In the genomic region with DNA sequence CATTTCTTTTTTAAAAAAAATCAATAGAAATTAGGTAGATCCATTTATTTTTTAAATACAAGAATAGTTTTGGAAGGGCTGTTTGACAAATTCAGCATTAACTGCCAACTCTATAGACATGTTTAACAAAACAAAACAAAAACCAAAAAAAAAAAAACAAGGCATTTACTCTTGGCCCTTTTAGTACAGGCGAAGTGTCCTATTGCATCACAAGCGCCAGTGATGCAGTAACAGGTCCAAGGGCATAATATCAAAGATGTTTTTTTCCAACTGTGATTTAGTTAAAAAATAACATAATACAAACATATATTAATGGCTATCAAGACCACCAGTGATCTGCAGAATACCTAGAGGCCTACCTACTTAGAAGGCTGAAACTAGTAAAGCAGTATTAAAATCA, we compare ENCODE assay signal across 25 cellular contexts. TPM values are rescaled to one million over a fixed set of nuclear protein-coding genes. Genes with fewer than 3 reads are reported as not detected.
DNase-seq lines count a peak whose midpoint lies in the region; ATAC-seq, FAIRE-seq and TF ChIP-seq lines count a peak whose summit lies in the region.
"Had no signal": no experiment of that assay in that cellular context is flagged by ENCODE, and none has a peak within 500 bp of the region (broad histone marks: within the 10 kb centered on the region; RNA-seq: fewer than 3 reads in every experiment).

No MANE protein-coding gene starts in this region.

- H3K27ac ChIP-seq in A549 (no peak overlapping the region), liver (ENCODE audit: low read depth in 1 of 2, low read length in 2 of 2) (peak overlapping the region; percentile 48 to 69), ascending aorta (no peak overlapping the region)
- H3K27ac ChIP-seq: 22Rv1, BLaER1 had no signal

- no peak for TF ChIP-seq POLR2A in A549 (IDR thresholded peaks at IDR 0.05; ENCODE audit: low read length)

- intact Hi-C loops in ascending aorta (cut with DNase I): no loop called here

- FAIRE-seq in A549 (lab: Jason Lieb, UNC): peak; percentile 90
- FAIRE-seq: G401.6, GM12891, GM19239 had no signal

- 0 out of 3 replicates have a peak, but pooled peaks cover 9% of the 10 kb centered on the region for H3K4me1 ChIP-seq in A549
- peaks cover 3 to 13% (median 8%) of the 10 kb centered on the region in 4 donors for H3K4me1 ChIP-seq in liver (ENCODE audit: control insufficient read depth in 4 of 4, insufficient read depth in 4 of 4, low read length in 3 of 4)
- no peaks in the 10 kb centered on the region for H3K4me1 ChIP-seq in ascending aorta
- H3K4me1 ChIP-seq: BE2C, BLaER1 had no signal

- DNase-seq in A549 (ENCODE audit: low read depth in 1 of 2, low spot score in 1 of 2) (no peak), left lobe of liver (ENCODE audit: low spot score) (no peak), ascending aorta (ENCODE audit: low spot score in 2 of 2) (no peak), EL (no peak)
- DNase-seq: ACHN; BE2C; C1 segment of cervical spinal cord; CD4-positive, alpha-beta memory T cell; CD4-positive, CD25-positive, alpha-beta regulatory T cell; CD8-positive, alpha-beta memory T cell; COR-L47; DMS 273 treated with DMSO at 0.1 percent for 48 hours; DMS153; DMS53; DMS79; DND-41; GF-D8 had no signal

- no peak overlapping the region for H3K4me3 ChIP-seq in A549
- H3K4me3 ChIP-seq in liver (ENCODE audit: low read depth in 1 of 3, low read length in 3 of 3): no peak overlapping the region
- no peak overlapping the region for H3K4me3 ChIP-seq in ascending aorta
- H3K4me3 ChIP-seq: BLaER1 had no signal

- no peak for TF ChIP-seq EP300 in A549 (IDR thresholded peaks at IDR 0.05)

- no peak for TF ChIP-seq RAD21 in A549 (conservative IDR thresholded peaks at IDR 0.05 in 1 of 2, IDR thresholded peaks at IDR 0.05 in 1 of 2)
- peak in 1 of 2 donors; percentile 37 for TF ChIP-seq RAD21 in liver (IDR thresholded peaks at IDR 0.05)

- H3K36me3 ChIP-seq in liver (ENCODE audit: control insufficient read depth in 4 of 4, insufficient read depth in 3 of 4, low read depth in 1 of 4, low read length in 3 of 4): peaks cover 0 to 30% (median 12%) of the 10 kb centered on the region in 4 donors
- no peaks in the 10 kb centered on the region for H3K36me3 ChIP-seq in ascending aorta
- H3K36me3 ChIP-seq: BE2C, BLaER1 had no signal

- H3K9ac ChIP-seq in liver (ENCODE audit: low read depth in 1 of 2, low read length in 2 of 2): no peak overlapping the region
- H3K9ac ChIP-seq: BLaER1 had no signal

- ATAC-seq in A549: no peak
- peak; percentile 81 for ATAC-seq in left lobe of liver
- ATAC-seq in GM19324 (IDR thresholded peaks at IDR 0.05; ENCODE audit: low FRiP score, unreplicated experiment): no peak

- H3K27me3 ChIP-seq in liver (ENCODE audit: control insufficient read depth in 4 of 4, insufficient read depth in 4 of 4, low read length in 3 of 4) (no peaks in the 10 kb centered on the region), ascending aorta (no peaks in the 10 kb centered on the region)
- H3K27me3 ChIP-seq: BLaER1 had no signal

- no peak overlapping the region for H3K4me2 ChIP-seq in A549
- H3K4me2 ChIP-seq: BLaER1 had no signal

- WGBS in A549 (ENCODE audit: missing lambda C conversion rate): 76% methylated on average over 2 of the region's 2 CpGs
- WGBS in liver: 44% methylated on average over 2 of the region's 2 CpGs

- H3K9me3 ChIP-seq in A549 (no peaks in the 10 kb centered on the region), liver (ENCODE audit: control insufficient read depth in 4 of 4, low read length in 3 of 4) (no peaks in the 10 kb centered on the region), ascending aorta (no peaks in the 10 kb centered on the region)
- H3K9me3 ChIP-seq: BE2C, BLaER1 had no signal

- no peak for TF ChIP-seq CTCF in A549 (IDR thresholded peaks at IDR 0.05)
- no peak for TF ChIP-seq CTCF in liver (IDR thresholded peaks at IDR 0.05; ENCODE audit: low read depth, low read length, missing input control)
- TF ChIP-seq CTCF in ascending aorta (IDR thresholded peaks at IDR 0.05): no peak

- POLR2A ChIA-PET in A549 (lab: Yijun Ruan, JAX): no interaction called here

- CTCF ChIA-PET in A549 (lab: Yijun Ruan, JAX): no interaction called here

TF ChIP-seq in A549, 52 proteins besides CTCF, POLR2A, EP300 and RAD21:
- TF ChIP-seq CEBPB (IDR thresholded peaks at IDR 0.05): peak in 1 of 2 experiments; percentile 52; a peak in 2 of 4 replicates
- TF ChIP-seq, protein P1, sequence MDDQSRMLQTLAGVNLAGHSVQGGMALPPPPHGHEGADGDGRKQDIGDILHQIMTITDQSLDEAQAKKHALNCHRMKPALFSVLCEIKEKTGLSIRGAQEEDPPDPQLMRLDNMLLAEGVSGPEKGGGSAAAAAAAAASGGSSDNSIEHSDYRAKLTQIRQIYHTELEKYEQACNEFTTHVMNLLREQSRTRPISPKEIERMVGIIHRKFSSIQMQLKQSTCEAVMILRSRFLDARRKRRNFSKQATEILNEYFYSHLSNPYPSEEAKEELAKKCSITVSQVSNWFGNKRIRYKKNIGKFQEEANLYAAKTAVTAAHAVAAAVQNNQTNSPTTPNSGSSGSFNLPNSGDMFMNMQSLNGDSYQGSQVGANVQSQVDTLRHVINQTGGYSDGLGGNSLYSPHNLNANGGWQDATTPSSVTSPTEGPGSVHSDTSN (IDR thresholded peaks at IDR 0.05): no peak

TF ChIP-seq in liver, 16 proteins besides CTCF, POLR2A, EP300 and RAD21 (continues in another document):
- peak; percentile 32 for TF ChIP-seq SP1 (IDR thresholded peaks at IDR 0.05)
- TF ChIP-seq, protein P2, sequence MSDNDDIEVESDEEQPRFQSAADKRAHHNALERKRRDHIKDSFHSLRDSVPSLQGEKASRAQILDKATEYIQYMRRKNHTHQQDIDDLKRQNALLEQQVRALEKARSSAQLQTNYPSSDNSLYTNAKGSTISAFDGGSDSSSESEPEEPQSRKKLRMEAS (IDR thresholded peaks at IDR 0.05): no peak
- TF ChIP-seq TAF1 (conservative IDR thresholded peaks at IDR 0.05): no peak
- TF ChIP-seq, protein P3, sequence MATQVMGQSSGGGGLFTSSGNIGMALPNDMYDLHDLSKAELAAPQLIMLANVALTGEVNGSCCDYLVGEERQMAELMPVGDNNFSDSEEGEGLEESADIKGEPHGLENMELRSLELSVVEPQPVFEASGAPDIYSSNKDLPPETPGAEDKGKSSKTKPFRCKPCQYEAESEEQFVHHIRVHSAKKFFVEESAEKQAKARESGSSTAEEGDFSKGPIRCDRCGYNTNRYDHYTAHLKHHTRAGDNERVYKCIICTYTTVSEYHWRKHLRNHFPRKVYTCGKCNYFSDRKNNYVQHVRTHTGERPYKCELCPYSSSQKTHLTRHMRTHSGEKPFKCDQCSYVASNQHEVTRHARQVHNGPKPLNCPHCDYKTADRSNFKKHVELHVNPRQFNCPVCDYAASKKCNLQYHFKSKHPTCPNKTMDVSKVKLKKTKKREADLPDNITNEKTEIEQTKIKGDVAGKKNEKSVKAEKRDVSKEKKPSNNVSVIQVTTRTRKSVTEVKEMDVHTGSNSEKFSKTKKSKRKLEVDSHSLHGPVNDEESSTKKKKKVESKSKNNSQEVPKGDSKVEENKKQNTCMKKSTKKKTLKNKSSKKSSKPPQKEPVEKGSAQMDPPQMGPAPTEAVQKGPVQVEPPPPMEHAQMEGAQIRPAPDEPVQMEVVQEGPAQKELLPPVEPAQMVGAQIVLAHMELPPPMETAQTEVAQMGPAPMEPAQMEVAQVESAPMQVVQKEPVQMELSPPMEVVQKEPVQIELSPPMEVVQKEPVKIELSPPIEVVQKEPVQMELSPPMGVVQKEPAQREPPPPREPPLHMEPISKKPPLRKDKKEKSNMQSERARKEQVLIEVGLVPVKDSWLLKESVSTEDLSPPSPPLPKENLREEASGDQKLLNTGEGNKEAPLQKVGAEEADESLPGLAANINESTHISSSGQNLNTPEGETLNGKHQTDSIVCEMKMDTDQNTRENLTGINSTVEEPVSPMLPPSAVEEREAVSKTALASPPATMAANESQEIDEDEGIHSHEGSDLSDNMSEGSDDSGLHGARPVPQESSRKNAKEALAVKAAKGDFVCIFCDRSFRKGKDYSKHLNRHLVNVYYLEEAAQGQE (IDR thresholded peaks at IDR 0.05): no peak
- TF ChIP-seq, protein P4, sequence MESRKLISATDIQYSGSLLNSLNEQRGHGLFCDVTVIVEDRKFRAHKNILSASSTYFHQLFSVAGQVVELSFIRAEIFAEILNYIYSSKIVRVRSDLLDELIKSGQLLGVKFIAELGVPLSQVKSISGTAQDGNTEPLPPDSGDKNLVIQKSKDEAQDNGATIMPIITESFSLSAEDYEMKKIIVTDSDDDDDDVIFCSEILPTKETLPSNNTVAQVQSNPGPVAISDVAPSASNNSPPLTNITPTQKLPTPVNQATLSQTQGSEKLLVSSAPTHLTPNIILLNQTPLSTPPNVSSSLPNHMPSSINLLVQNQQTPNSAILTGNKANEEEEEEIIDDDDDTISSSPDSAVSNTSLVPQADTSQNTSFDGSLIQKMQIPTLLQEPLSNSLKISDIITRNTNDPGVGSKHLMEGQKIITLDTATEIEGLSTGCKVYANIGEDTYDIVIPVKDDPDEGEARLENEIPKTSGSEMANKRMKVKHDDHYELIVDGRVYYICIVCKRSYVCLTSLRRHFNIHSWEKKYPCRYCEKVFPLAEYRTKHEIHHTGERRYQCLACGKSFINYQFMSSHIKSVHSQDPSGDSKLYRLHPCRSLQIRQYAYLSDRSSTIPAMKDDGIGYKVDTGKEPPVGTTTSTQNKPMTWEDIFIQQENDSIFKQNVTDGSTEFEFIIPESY (IDR thresholded peaks at IDR 0.05): no peak
- no peak for TF ChIP-seq FOXA1 (IDR thresholded peaks at IDR 0.05)
- TF ChIP-seq HNF4G (IDR thresholded peaks at IDR 0.05): no peak
- TF ChIP-seq, protein P5, sequence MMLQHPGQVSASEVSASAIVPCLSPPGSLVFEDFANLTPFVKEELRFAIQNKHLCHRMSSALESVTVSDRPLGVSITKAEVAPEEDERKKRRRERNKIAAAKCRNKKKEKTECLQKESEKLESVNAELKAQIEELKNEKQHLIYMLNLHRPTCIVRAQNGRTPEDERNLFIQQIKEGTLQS (IDR thresholded peaks at IDR 0.05): peak; percentile 93
- TF ChIP-seq EGR1 (IDR thresholded peaks at IDR 0.05; ENCODE audit: low read depth in 2 of 2): no peak
- peak; percentile 88 to 93 for TF ChIP-seq HNF4A (conservative IDR thresholded peaks at IDR 0.05)
- peak; percentile 13 to 64 for TF ChIP-seq JUND (IDR thresholded peaks at IDR 0.05)
- peak; percentile 40 for TF ChIP-seq YY1 (IDR thresholded peaks at IDR 0.05)
- TF ChIP-seq FOXA2 (IDR thresholded peaks at IDR 0.05): no peak
- TF ChIP-seq NR2F2 (IDR thresholded peaks at IDR 0.05): no peak
- TF ChIP-seq RXRA (IDR thresholded peaks at IDR 0.05): peak; percentile 35 to 62

RNA-seq across cellular contexts. Expression of a gene that starts 55.3 kb away (rescaled TPM):
- polyA plus RNA-seq in A549 (2011; rRNA removed): 1.0 and 1.1 TPM in 2 replicates
- 0.61 and 0.73 TPM in 2 replicates for polyA plus RNA-seq in A549 (2012; cell fraction: cytosol; rRNA removed)
- 1.0 and 1.8 TPM in 2 replicates for polyA plus RNA-seq in A549 (2012; cell fraction: nucleus; rRNA removed)
- 0.71 to 1.0 TPM (median 0.88 TPM) in 3 replicates for polyA plus RNA-seq in A549 (2017; fragmentation: RNase III; extraction: RNeasy Plus Mini Kit Qiagen cat#74134 plus additional on column Dnase treatment)
- 1.1 and 1.3 TPM in 2 replicates for polyA minus RNA-seq in A549 (2011; rRNA and poly(A)+ RNA removed)
- 63.7 TPM for total RNA-seq in left lobe of liver
- total RNA-seq in liver: 10 to 100 TPM in 1 of 2 donors, 1 to 10 TPM in 1; 7.3 to 76.6 TPM
- polyA plus RNA-seq in liver: 10 to 100 TPM in 1 of 2 donors, 1 to 10 TPM in 1; 6.8 to 16.8 TPM
- not detected for total RNA-seq in ascending aorta
- total RNA-seq: CD4-positive, alpha-beta memory T cell; CD4-positive, CD25-positive, alpha-beta regulatory T cell; CD8-positive, alpha-beta memory T cell had no signal
- polyA plus RNA-seq: CD14-positive monocyte; CD4-positive, alpha-beta memory T cell; CD4-positive, CD25-positive, alpha-beta regulatory T cell; CD8-positive, alpha-beta memory T cell had no signal

Comparison
In these comparisons a context has a peak if more than half of its experiments do, and no peak if none do; other contexts are left out.
1. H3K27ac ChIP-seq: peak in liver (2 of 2); none in A549 (0 of 2) and ascending aorta (0 of 2).